Comparison of ENCODE assay signal across 8 cellular contexts in the genomic region with DNA sequence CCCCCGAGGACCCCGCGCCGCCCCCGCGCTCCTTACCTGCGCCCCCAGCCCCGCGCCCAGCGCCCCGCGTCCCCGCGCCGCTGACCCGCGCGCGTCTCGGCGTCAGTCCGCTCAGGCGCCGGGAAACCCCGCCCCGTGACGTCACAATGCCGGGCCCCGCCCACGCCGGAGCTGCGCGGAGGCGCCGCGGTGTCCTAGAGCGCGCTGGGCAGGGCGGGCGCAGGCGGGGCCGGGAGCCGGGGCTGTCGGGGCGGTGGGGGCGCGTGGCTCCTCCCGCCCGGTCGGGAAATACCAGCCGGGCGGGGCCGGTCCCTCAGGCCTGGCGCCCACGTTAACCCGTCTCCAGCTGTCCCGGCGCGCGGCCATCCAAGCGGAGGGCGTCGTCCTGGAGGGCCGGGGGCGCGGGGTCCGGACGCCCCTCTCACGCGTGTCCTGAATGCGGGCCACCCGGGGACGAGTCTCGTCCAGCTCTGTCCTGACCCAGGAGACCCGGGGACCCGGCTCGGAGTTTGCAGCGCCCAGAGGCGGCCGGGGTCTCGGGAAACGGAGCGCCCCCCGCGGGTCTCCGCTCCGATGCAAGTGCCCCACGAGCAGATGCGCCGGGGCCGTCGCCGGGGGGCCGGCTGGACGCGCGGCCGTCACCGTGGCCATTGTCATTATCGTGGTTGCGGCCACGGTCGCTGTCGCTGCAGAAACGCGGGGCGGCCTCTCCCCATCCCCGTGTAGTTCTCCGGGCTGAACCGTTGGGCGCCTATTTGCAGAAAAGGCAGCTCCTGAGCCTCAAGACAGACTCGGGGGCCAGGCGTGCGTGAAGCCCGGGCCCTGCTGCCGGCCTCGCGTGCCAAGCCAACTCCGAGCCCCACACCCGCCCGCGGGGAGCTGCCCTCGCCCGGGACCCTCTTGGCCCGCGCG. TPM values are rescaled to one million over a fixed set of nuclear protein-coding genes. Genes with fewer than 3 reads are reported as not detected.
DNase-seq lines count a peak whose midpoint lies in the region; ATAC-seq and TF ChIP-seq lines count a peak whose summit lies in the region.

A gene (minus strand): TSS at position 109 of the 912 bp plus-strand sequence. CDS start 727 bp downstream, outside the sequence.

- H3K27ac ChIP-seq in dorsolateral prefrontal cortex: peak within 1 kb of the TSS in 52 of 59 donors; percentile 16 to 92 (median 66)

- in situ Hi-C loops in ACHN (cut with HindIII; ENCODE audit: low pct_ligation_motif_present, low pct_unique_long_range_greater_than_20kb, low sequenced_read_pairs): no loop called here

- TF ChIP-seq POLR2A in lower leg skin (IDR thresholded peaks at IDR 0.05): no peak

- ATAC-seq in GM18861 (IDR thresholded peaks at IDR 0.05; ENCODE audit: unreplicated experiment) (peak; percentile 49), HG03108 (IDR thresholded peaks at IDR 0.05; ENCODE audit: unreplicated experiment) (peak; percentile 82)

- H3K4me3 ChIP-seq in dorsolateral prefrontal cortex (peak within 1 kb of the TSS; percentile 69 to 95 (median 89)), lower leg skin (ENCODE audit: low read depth, poor library complexity, severe bottlenecking) (peak within 1 kb of the TSS; percentile 84)

- DNase-seq in ACHN: peak; percentile 79
- DNase-seq in NCI-H526 treated with DMSO at 0.1 percent for 48 hours (lab: John Stamatoyannopoulos, UW): peak; percentile 40
- DNase-seq in activated CD4-positive, alpha-beta T cell treated with anti-CD3 and anti-CD28 coated beads, Interleukin-2, amount 50 U/mL, for 4 hours: peak; percentile 93
- peak; percentile 86 to 96 (median 91) for DNase-seq in dorsolateral prefrontal cortex
- DNase-seq in lower leg skin (ENCODE audit: low spot score in 2 of 2): peak; percentile 90 to 98
- peak; percentile 92 to 98 for DNase-seq in stimulated activated CD4-positive, alpha-beta T cell treated with anti-CD3 and anti-CD28 coated beads, Interleukin-4, amount 100 ng/mL, for 48 hours (ENCODE audit: low read depth in 2 of 2)

- 0 to 1% methylated on average over 43 to 76 of the region's 127 CpGs for WGBS in lower leg skin, 2 donors

- peak in 19 of 56 donors; percentile 6 to 35 (median 17) for TF ChIP-seq CTCF in dorsolateral prefrontal cortex (IDR thresholded peaks at IDR 0.05 in 54 of 56, conservative IDR thresholded peaks at IDR 0.05 in 2 of 56; ENCODE audit: low read depth in 1 of 56, partially characterized antibody in 56 of 56)
- TF ChIP-seq CTCF in lower leg skin (IDR thresholded peaks at IDR 0.05): no peak

- no peaks in the 10 kb centered on the region for H3K27me3 ChIP-seq in dorsolateral prefrontal cortex

- intact Hi-C loops in dorsolateral prefrontal cortex (cut with DNase I) (loop anchor here (1.0 to 5.0 kb wide), 3 partner anchors 36 to 83 kb away; a partner anchor contains a TSS), lower leg skin (cut with DNase I; ENCODE audit: low total_unique reads) (loop anchor here (2.0 kb wide), 1 partner anchor 37 kb away; a partner anchor contains a TSS)

RNA-seq across cellular contexts. Expression of the gene that starts here (rescaled TPM):
- total RNA-seq in dorsolateral prefrontal cortex (100 to 1,000 TPM in 40 of 120 experiments, 10 to 100 TPM in 80; 48.9 to 138 (median 96.6) TPM), lower leg skin (100 to 1,000 TPM in 1 of 4 donors, 10 to 100 TPM in 3; 65.6 to 112 (median 75.3) TPM)

Comparison
In these comparisons a context has a peak if more than half of its experiments do, and no peak if none do; other contexts are left out.
1. Peak in every context shown above with its lines: DNase-seq, ATAC-seq, H3K4me3 ChIP-seq and H3K27ac ChIP-seq.
2. DNase-seq: peak in every context shown above with its lines; median percentile 95 in stimulated activated CD4-positive, alpha-beta T cell treated with anti-CD3 and anti-CD28 coated beads, Interleukin-4, amount 100 ng/mL, for 48 hours; 94 in lower leg skin; 93 in activated CD4-positive, alpha-beta T cell treated with anti-CD3 and anti-CD28 coated beads, Interleukin-2, amount 50 U/mL, for 4 hours; 91 in dorsolateral prefrontal cortex; 79 in ACHN; 40 in NCI-H526 treated with DMSO at 0.1 percent for 48 hours.